ENCODE assay signal across 22 cellular contexts in genomic region chr3:99236576-99236975, GRCh38.
"Had no signal": no experiment of that assay in that cellular context is flagged by ENCODE, and none has a peak within 500 bp of the region (broad histone marks: within the 10 kb centered on the region; RNA-seq: fewer than 3 reads in every experiment).

No MANE protein-coding gene starts in this region.

- H3K4me3 Mint-ChIP-seq: activated CD8-positive, alpha-beta T cell treated with anti-CD3 and anti-CD28 coated beads for 36 hours; activated naive CD4-positive, alpha-beta T cell treated with anti-CD3 and anti-CD28 coated beads, Interleukin-2, amount 10 ng/mL, durations not matched to agents 7 days and 5 days; activated naive CD8-positive, alpha-beta T cell treated with anti-CD3 and anti-CD28 coated beads for 36 hours; activated T-cell treated with anti-CD3 and anti-CD28 coated beads, Interleukin-2, amount 50 U/mL, for 72 hours; T-helper 1 cell treated with Interleukin-12 subunit alpha and Interleukin-12 subunit beta and Interleukin-4 antibody, amounts not matched to agents 30 μg/mL and 1 μg/mL, for 36 hours had no signal

- ATAC-seq: activated CD4-positive, CD25-positive, alpha-beta regulatory T cell treated with anti-CD3 and anti-CD28 coated beads, Interleukin-2, amount 50 U/mL, for 24 hours; activated CD8-positive, alpha-beta T cell treated with anti-CD3 and anti-CD28 coated beads for 36 hours; activated T-cell treated with anti-CD3 and anti-CD28 coated beads, Interleukin-2, amount 50 U/mL, for 72 hours; PC-3 had no signal

- H3K27ac ChIP-seq: SK-N-MC had no signal

- DNase-seq: activated CD4-positive, alpha-beta T cell treated with anti-CD3 and anti-CD28 coated beads for 4 hours; activated CD8-positive, alpha-beta memory T cell treated with anti-CD3 and anti-CD28 coated beads, Interleukin-2, amount 50 U/mL, for 4 hours; activated CD8-positive, alpha-beta T cell treated with anti-CD3 and anti-CD28 coated beads for 36 hours; activated gamma-delta T cell treated with Interleukin-2 at 50 U/mL for 16 hours; activated naive CD4-positive, alpha-beta T cell treated with anti-CD3 and anti-CD28 coated beads, Interleukin-2, amount 10 ng/mL, durations not matched to agents 7 days and 5 days; activated naive CD8-positive, alpha-beta T cell treated with anti-CD3 and anti-CD28 coated beads for 36 hours; activated T-cell treated with anti-CD3 and anti-CD28 coated beads, Interleukin-2, amount 50 U/mL, for 72 hours; central memory CD4-positive, alpha-beta T cell; Kasumi-1; KBM-7; NCI-H1092 treated with DMSO at 0.1 percent for 48 hours; NCI-H1417 treated with DMSO at 0.1 percent for 48 hours; NCI-H1694; NCI-H2029; NCI-H2107; NCI-H510A treated with DMSO at 0.1 percent for 48 hours; NCI-H69; PC-3 had no signal

- H3K9me3 Mint-ChIP-seq: activated CD8-positive, alpha-beta T cell treated with anti-CD3 and anti-CD28 coated beads for 36 hours; activated T-helper 2 cell treated with anti-CD3 and anti-CD28 coated beads, Interferon-gamma antibody, Interleukin-2, Interleukin-4, amounts not matched to agents 10 μg/mL and 5 μg/mL and 100 μg/mL, durations not matched to agents 14 hours and 24 hours and 36 hours had no signal

- H3K4me1 Mint-ChIP-seq: activated naive CD4-positive, alpha-beta T cell treated with anti-CD3 and anti-CD28 coated beads, Interleukin-2, amount 10 ng/mL, durations not matched to agents 7 days and 5 days; activated naive CD8-positive, alpha-beta T cell treated with anti-CD3 and anti-CD28 coated beads for 36 hours had no signal

- H3K4me3 ChIP-seq: SK-N-MC had no signal

- H3K36me3 Mint-ChIP-seq: activated naive CD4-positive, alpha-beta T cell treated with anti-CD3 and anti-CD28 coated beads, Interleukin-2, amount 10 ng/mL, durations not matched to agents 7 days and 5 days; activated naive CD8-positive, alpha-beta T cell treated with anti-CD3 and anti-CD28 coated beads for 36 hours had no signal

- H3K27ac Mint-ChIP-seq: activated CD8-positive, alpha-beta T cell treated with anti-CD3 and anti-CD28 coated beads for 36 hours; activated naive CD4-positive, alpha-beta T cell treated with anti-CD3 and anti-CD28 coated beads, Interleukin-2, amount 10 ng/mL, durations not matched to agents 7 days and 5 days; activated naive CD8-positive, alpha-beta T cell treated with anti-CD3 and anti-CD28 coated beads for 36 hours; activated T-cell treated with anti-CD3 and anti-CD28 coated beads, Interleukin-2, amount 50 U/mL, for 72 hours; activated T-helper 2 cell treated with anti-CD3 and anti-CD28 coated beads, Interferon-gamma antibody, Interleukin-2, Interleukin-4, amounts not matched to agents 10 μg/mL and 5 μg/mL and 100 μg/mL, durations not matched to agents 14 hours and 24 hours and 36 hours; T-helper 1 cell treated with Interleukin-12 subunit alpha and Interleukin-12 subunit beta and Interleukin-4 antibody, amounts not matched to agents 30 μg/mL and 1 μg/mL, for 36 hours had no signal

- H3K27me3 Mint-ChIP-seq: activated CD8-positive, alpha-beta T cell treated with anti-CD3 and anti-CD28 coated beads for 36 hours; activated naive CD4-positive, alpha-beta T cell treated with anti-CD3 and anti-CD28 coated beads, Interleukin-2, amount 10 ng/mL, durations not matched to agents 7 days and 5 days; activated naive CD8-positive, alpha-beta T cell treated with anti-CD3 and anti-CD28 coated beads for 36 hours had no signal
